ENCODE assay signal across 15 cellular contexts in genomic region chr3:52834871-52835501, GRCh38. TPM values are rescaled to one million over a fixed set of nuclear protein-coding genes. Genes with fewer than 3 reads are reported as not detected.
DNase-seq lines count a peak whose midpoint lies in the region; ATAC-seq, FAIRE-seq and TF ChIP-seq lines count a peak whose summit lies in the region.
"Had no signal": no experiment of that assay in that cellular context is flagged by ENCODE, and none has a peak within 500 bp of the region (broad histone marks: within the 10 kb centered on the region; RNA-seq: fewer than 3 reads in every experiment).

TSS of gene MUSTN1 (minus strand) at chr3:52835019. CDS start at chr3:52834948, 71 bp downstream.

- H3K36me3 ChIP-seq in GM23338 (ENCODE audit: insufficient read depth): no peaks in the 10 kb centered on the region; the same call in 1 of the 2 replicates
- peaks cover under 1 to 9% of the 10 kb centered on the region in 2 donors for H3K36me3 ChIP-seq in kidney (ENCODE audit: control insufficient read depth in 1 of 2, insufficient read depth in 2 of 2, low read length in 2 of 2)
- peaks cover 25 to 30% (median 29%) of the 10 kb centered on the region in 3 donors for H3K36me3 ChIP-seq in skeletal muscle tissue (ENCODE audit: control insufficient read depth in 3 of 3, insufficient read depth in 3 of 3, low read length in 3 of 3)
- H3K36me3 ChIP-seq: pancreas had no signal

- no peaks in the 10 kb centered on the region; the same call in 1 of the 3 replicates for H3K36me3 Mint-ChIP-seq in GM23338 (ENCODE audit: low read depth)
- H3K36me3 Mint-ChIP-seq: activated naive CD4-positive, alpha-beta T cell treated with anti-CD3 and anti-CD28 coated beads, Interleukin-2, amount 50 U/mL, for 24 hours had no signal

- ATAC-seq in GM23338: peak; percentile 8; the same call in 1 of the 3 replicates
- no peak for ATAC-seq in SK-N-SH treated with all-trans-retinoic acid at 6 μM for 48 hours
- no peak for ATAC-seq in HG03095 (IDR thresholded peaks at IDR 0.05; ENCODE audit: unreplicated experiment)
- ATAC-seq: pancreas had no signal

- H4K20me1 ChIP-seq in GM23338 (replicated peaks; ENCODE audit: insufficient read depth): no peaks in the 10 kb centered on the region

- H3K4me2 ChIP-seq in GM23338: no peak within 1 kb of the TSS

- no peaks in the 10 kb centered on the region for H3K79me2 ChIP-seq in GM23338 (replicated peaks; ENCODE audit: insufficient read depth)

- no peak for TF ChIP-seq CTCF in GM23338 (conservative IDR thresholded peaks at IDR 0.05; ENCODE audit: low read depth in 2 of 2)
- TF ChIP-seq CTCF in dorsolateral prefrontal cortex (IDR thresholded peaks at IDR 0.05 in 54 of 56, conservative IDR thresholded peaks at IDR 0.05 in 2 of 56; ENCODE audit: low read depth in 1 of 56, partially characterized antibody in 56 of 56): no peak
- TF ChIP-seq CTCF in kidney (IDR thresholded peaks at IDR 0.05; ENCODE audit: borderline replicate concordance, extremely low read depth, insufficient read depth): no peak

- peaks cover 13% of the 10 kb centered on the region for H3K27me3 Mint-ChIP-seq in GM23338 (ENCODE audit: insufficient read depth, low read depth, poor library complexity)
- H3K27me3 Mint-ChIP-seq: activated naive CD4-positive, alpha-beta T cell treated with anti-CD3 and anti-CD28 coated beads, Interleukin-2, amount 50 U/mL, for 24 hours; B cell had no signal

- H3K4me3 Mint-ChIP-seq in GM23338: no peak within 1 kb of the TSS
- H3K4me3 Mint-ChIP-seq: activated naive CD4-positive, alpha-beta T cell treated with anti-CD3 and anti-CD28 coated beads, Interleukin-2, amount 50 U/mL, for 24 hours; B cell had no signal

- H3K4me1 Mint-ChIP-seq in GM23338: peaks cover 23% of the 10 kb centered on the region
- H3K4me1 Mint-ChIP-seq: B cell had no signal

- H2AFZ ChIP-seq in GM23338: no peak within 1 kb of the TSS

- DNase-seq in GM23338 (ENCODE audit: low spot score): peak; percentile 19
- no peak for DNase-seq in dorsolateral prefrontal cortex
- peak; percentile 37 for DNase-seq in kidney
- no peak for DNase-seq in NCI-H2081 (lab: John Stamatoyannopoulos, UW)
- no peak for DNase-seq in NCI-H1105 (lab: John Stamatoyannopoulos, UW)
- DNase-seq: Karpas-422, NCI-H526 had no signal

- no peaks in the 10 kb centered on the region for H3K9me2 ChIP-seq in GM23338 (ENCODE audit: insufficient read depth)

- H3K9ac ChIP-seq in kidney (ENCODE audit: low read length in 2 of 2) (no peak within 1 kb of the TSS), skeletal muscle tissue (ENCODE audit: low read depth in 1 of 3, low read length in 3 of 3) (peak within 1 kb of the TSS; percentile 71 to 99 (median 88))

- intact Hi-C loops in dorsolateral prefrontal cortex (cut with DNase I) (no loop called here), kidney (cut with DNase I) (no loop called here)

- H3K27ac ChIP-seq in GM23338 (ENCODE audit: low read depth) (no peak within 1 kb of the TSS; the same call in 1 of the 2 replicates), dorsolateral prefrontal cortex (peak within 1 kb of the TSS in 13 of 59 donors; percentile 3 to 78 (median 36)), kidney (ENCODE audit: low read depth in 2 of 2, low read length in 2 of 2) (no peak within 1 kb of the TSS), skeletal muscle tissue (ENCODE audit: low read depth, low read length) (peak within 1 kb of the TSS; percentile 95)
- H3K27ac ChIP-seq: pancreas had no signal

- FAIRE-seq in kidney (lab: Jason Lieb, UNC): no peak
- FAIRE-seq: islet of Langerhans, pancreas had no signal

- H3K4me3 ChIP-seq in GM23338 (no peak within 1 kb of the TSS), dorsolateral prefrontal cortex (peak within 1 kb of the TSS in 37 of 59 donors; percentile 1 to 50 (median 32)), kidney (ENCODE audit: low read length in 2 of 2) (no peak within 1 kb of the TSS), skeletal muscle tissue (ENCODE audit: low read length in 3 of 3) (peak within 1 kb of the TSS; percentile 78 to 96 (median 95))
- H3K4me3 ChIP-seq: pancreas had no signal

- H3K4me1 ChIP-seq in GM23338 (ENCODE audit: insufficient read depth) (no peaks in the 10 kb centered on the region), kidney (ENCODE audit: control insufficient read depth in 1 of 2, insufficient read depth in 1 of 2, low read depth in 1 of 2, low read length in 2 of 2) (no peaks in the 10 kb centered on the region), skeletal muscle tissue (ENCODE audit: control insufficient read depth in 3 of 3, insufficient read depth in 3 of 3, low read length in 3 of 3) (peaks cover 76 to 96% (median 79%) of the 10 kb centered on the region in 3 donors)

- H3K27ac Mint-ChIP-seq in GM23338: peak within 1 kb of the TSS; percentile 88
- H3K27ac Mint-ChIP-seq: activated naive CD4-positive, alpha-beta T cell treated with anti-CD3 and anti-CD28 coated beads, Interleukin-2, amount 50 U/mL, for 24 hours; B cell had no signal

- H3K9me3 Mint-ChIP-seq in GM23338: no peaks in the 10 kb centered on the region
- H3K9me3 Mint-ChIP-seq: activated naive CD4-positive, alpha-beta T cell treated with anti-CD3 and anti-CD28 coated beads, Interleukin-2, amount 50 U/mL, for 24 hours had no signal

- H3K27me3 ChIP-seq in GM23338 (ENCODE audit: insufficient read depth) (no peaks in the 10 kb centered on the region), dorsolateral prefrontal cortex (no peaks in the 10 kb centered on the region), skeletal muscle tissue (ENCODE audit: control insufficient read depth in 3 of 3, insufficient read depth in 3 of 3, low read length in 3 of 3) (no peaks in the 10 kb centered on the region)
- H3K27me3 ChIP-seq: pancreas had no signal

- H3K9me3 ChIP-seq in kidney (ENCODE audit: control insufficient read depth in 1 of 2, low read length in 2 of 2) (no peaks in the 10 kb centered on the region), skeletal muscle tissue (ENCODE audit: control insufficient read depth in 3 of 3, low read length in 3 of 3) (no peaks in the 10 kb centered on the region)
- H3K9me3 ChIP-seq: pancreas had no signal

- H3F3A ChIP-seq in GM23338 (replicated peaks; ENCODE audit: low read depth): no peaks in the 10 kb centered on the region

TF ChIP-seq in GM23338, 12 proteins besides CTCF, POLR2A, EP300 and RAD21 (continues in another document):
- TF ChIP-seq EZH2phosphoT487 (IDR thresholded peaks at IDR 0.05; ENCODE audit: unreplicated experiment): no peak
- TF ChIP-seq, protein P1, sequence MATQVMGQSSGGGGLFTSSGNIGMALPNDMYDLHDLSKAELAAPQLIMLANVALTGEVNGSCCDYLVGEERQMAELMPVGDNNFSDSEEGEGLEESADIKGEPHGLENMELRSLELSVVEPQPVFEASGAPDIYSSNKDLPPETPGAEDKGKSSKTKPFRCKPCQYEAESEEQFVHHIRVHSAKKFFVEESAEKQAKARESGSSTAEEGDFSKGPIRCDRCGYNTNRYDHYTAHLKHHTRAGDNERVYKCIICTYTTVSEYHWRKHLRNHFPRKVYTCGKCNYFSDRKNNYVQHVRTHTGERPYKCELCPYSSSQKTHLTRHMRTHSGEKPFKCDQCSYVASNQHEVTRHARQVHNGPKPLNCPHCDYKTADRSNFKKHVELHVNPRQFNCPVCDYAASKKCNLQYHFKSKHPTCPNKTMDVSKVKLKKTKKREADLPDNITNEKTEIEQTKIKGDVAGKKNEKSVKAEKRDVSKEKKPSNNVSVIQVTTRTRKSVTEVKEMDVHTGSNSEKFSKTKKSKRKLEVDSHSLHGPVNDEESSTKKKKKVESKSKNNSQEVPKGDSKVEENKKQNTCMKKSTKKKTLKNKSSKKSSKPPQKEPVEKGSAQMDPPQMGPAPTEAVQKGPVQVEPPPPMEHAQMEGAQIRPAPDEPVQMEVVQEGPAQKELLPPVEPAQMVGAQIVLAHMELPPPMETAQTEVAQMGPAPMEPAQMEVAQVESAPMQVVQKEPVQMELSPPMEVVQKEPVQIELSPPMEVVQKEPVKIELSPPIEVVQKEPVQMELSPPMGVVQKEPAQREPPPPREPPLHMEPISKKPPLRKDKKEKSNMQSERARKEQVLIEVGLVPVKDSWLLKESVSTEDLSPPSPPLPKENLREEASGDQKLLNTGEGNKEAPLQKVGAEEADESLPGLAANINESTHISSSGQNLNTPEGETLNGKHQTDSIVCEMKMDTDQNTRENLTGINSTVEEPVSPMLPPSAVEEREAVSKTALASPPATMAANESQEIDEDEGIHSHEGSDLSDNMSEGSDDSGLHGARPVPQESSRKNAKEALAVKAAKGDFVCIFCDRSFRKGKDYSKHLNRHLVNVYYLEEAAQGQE (IDR thresholded peaks at IDR 0.05; ENCODE audit: unreplicated experiment): no peak

TF ChIP-seq in SK-N-SH treated with all-trans-retinoic acid at 6 μM for 48 hours, 23 proteins besides CTCF, POLR2A, EP300 and RAD21 (continues in another document):
- TF ChIP-seq ZC3H10 (CRISPR knock-in tag; IDR thresholded peaks at IDR 0.05) (no peak), CSRNP3 (CRISPR knock-in tag; IDR thresholded peaks at IDR 0.05) (no peak)

RNA-seq across cellular contexts. Expression of gene MUSTN1, which starts in this region (rescaled TPM):
- 1.4 TPM in 1 of 2 replicates, not detected in the other for total RNA-seq in GM23338 (2014; rRNA removed; shearing (Covaris generic))
- 0.40 and 1.2 TPM in 2 replicates for polyA plus RNA-seq in GM23338 (2016; fragmentation: Nextera tagmentation; extraction: Ambion mirVana)
- 10 to 100 TPM in 67 of 120 experiments, 1 to 10 TPM in 52, not detected in 1; 1.4 to 71.5 (median 11.1) TPM for total RNA-seq in dorsolateral prefrontal cortex
- 18.6 TPM for total RNA-seq in kidney
- polyA plus RNA-seq in kidney (ENCODE audit: insufficient read depth, low read depth, low replicate concordance): 47.8 TPM
- 35.5 TPM for total RNA-seq in skeletal muscle tissue
- total RNA-seq: H4 had no signal

Comparison
In these comparisons a context has a peak if more than half of its experiments do, and no peak if none do; other contexts are left out.
1. RNA of gene MUSTN1 (polyA plus RNA-seq): 47.8 TPM in kidney (single experiment); 0.40 to 1.2 TPM in GM23338; every median in the first group is over 10 times any median in the second.
2. DNase-seq: peak in GM23338 (single experiment) and kidney (single experiment); none in dorsolateral prefrontal cortex (0 of 10), NCI-H2081 (0 of 2) and NCI-H1105 (single experiment).
3. H3K4me3 ChIP-seq: peak in dorsolateral prefrontal cortex (37 of 59) and skeletal muscle tissue (3 of 3); none in GM23338 (single experiment) and kidney (0 of 2).
4. H3K9ac ChIP-seq: peak in skeletal muscle tissue (3 of 3); none in kidney (0 of 2).